19 cellular contexts compared by ENCODE assay signal in genomic region chr2:220509921-220510320, GRCh38.
DNase-seq lines count a peak whose midpoint lies in the region; ATAC-seq, FAIRE-seq and TF ChIP-seq lines count a peak whose summit lies in the region.
"Had no signal": no experiment of that assay in that cellular context is flagged by ENCODE, and none has a peak within 500 bp of the region (broad histone marks: within the 10 kb centered on the region; RNA-seq: fewer than 3 reads in every experiment).

No MANE protein-coding gene starts in this region.

- no peak overlapping the region for H3K4me3 Mint-ChIP-seq in HFFc6
- H3K4me3 Mint-ChIP-seq: CD4-positive, alpha-beta T cell; neural crest cell; WTC11 had no signal

- no peaks in the 10 kb centered on the region; the same call in 1 of the 2 replicates for H3K27me3 Mint-ChIP-seq in HFFc6 (ENCODE audit: insufficient read depth)

- DNase-seq in DMS79 (lab: John Stamatoyannopoulos, UW) (peak; percentile 17), HFFc6 (no peak), NCI-H2227 treated with DMSO at 0.1 percent for 48 hours (lab: John Stamatoyannopoulos, UW) (peak; percentile 63), iris pigment epithelial cell (ENCODE audit: low read depth) (peak; percentile 39), GM12892 (ENCODE audit: insufficient read length) (no peak), NCI-H2107 (lab: John Stamatoyannopoulos, UW) (no peak)
- no peak for DNase-seq in stimulated activated CD4-positive, alpha-beta T cell treated with anti-CD3 and anti-CD28 coated beads, Interleukin-12 subunit alpha, Interleukin-12 subunit beta, amount 100 ng/mL, for 4 hours
- DNase-seq: activated CD4-positive, alpha-beta T cell treated with anti-CD3 and anti-CD28 coated beads, Interleukin-2, amount 50 U/mL, for 4 hours; CD4-positive, alpha-beta T cell; effector CD4-positive, alpha-beta T cell; left lung; NCI-H2081 treated with DMSO at 0.1 percent for 48 hours; posterior cingulate gyrus; sigmoid colon had no signal

- no peaks in the 10 kb centered on the region for H3K36me3 Mint-ChIP-seq in HFFc6 (ENCODE audit: low read depth)
- H3K36me3 Mint-ChIP-seq: WTC11 had no signal

- no peak for TF ChIP-seq CTCF in HFFc6 (IDR thresholded peaks at IDR 0.05)

- no peak for TF ChIP-seq POLR2A in GM12892 (IDR thresholded peaks at IDR 0.05; ENCODE audit: low read depth, low read length)

- H3K4me1 Mint-ChIP-seq in HFFc6 (ENCODE audit: low read depth): peaks cover 100% of the 10 kb centered on the region

- no peaks in the 10 kb centered on the region for H3K9me3 Mint-ChIP-seq in HFFc6
- H3K9me3 Mint-ChIP-seq: CD4-positive, alpha-beta T cell; neural crest cell had no signal

- H3K27ac Mint-ChIP-seq in HFFc6: peak overlapping the region; percentile 90
- H3K27ac Mint-ChIP-seq: CD4-positive, alpha-beta T cell; WTC11 had no signal

- FAIRE-seq in GM12892 (lab: Jason Lieb, UNC): no peak
- FAIRE-seq: RCC 7860 had no signal

- no peak for ATAC-seq in GM18498 (IDR thresholded peaks at IDR 0.05; ENCODE audit: unreplicated experiment)
- ATAC-seq: foreskin keratinocyte, left lung, WTC11 had no signal

Comparison
In these comparisons a context has a peak if more than half of its experiments do, and no peak if none do; other contexts are left out.
1. DNase-seq: peak in DMS79 (single experiment), NCI-H2227 treated with DMSO at 0.1 percent for 48 hours (single experiment) and iris pigment epithelial cell (single experiment); none in HFFc6 (single experiment), GM12892 (single experiment), NCI-H2107 (single experiment) and stimulated activated CD4-positive, alpha-beta T cell treated with anti-CD3 and anti-CD28 coated beads, Interleukin-12 subunit alpha, Interleukin-12 subunit beta, amount 100 ng/mL, for 4 hours (single experiment).